Comparison of ENCODE assay signal across 16 cellular contexts in genomic region chr5:169024426-169024825, GRCh38.
DNase-seq lines count a peak whose midpoint lies in the region; TF ChIP-seq lines count a peak whose summit lies in the region.
"Had no signal": no experiment of that assay in that cellular context is flagged by ENCODE, and none has a peak within 500 bp of the region (broad histone marks: within the 10 kb centered on the region; RNA-seq: fewer than 3 reads in every experiment).

No MANE protein-coding gene starts in this region.

- H4K20me1 ChIP-seq in mammary epithelial cell (ENCODE audit: insufficient read depth, low read length) = no peaks in the 10 kb centered on the region
- H4K20me1 ChIP-seq: BLaER1 treated with 17β-estradiol and CSF1 and Interleukin-3, amounts not matched to agents 10 nM and 100 nM had no signal

- no peak for TF ChIP-seq EP300 in transverse colon (IDR thresholded peaks at IDR 0.05; ENCODE audit: low read depth)

- CTCF ChIA-PET in mammary epithelial cell (lab: Charles Lee; ENCODE audit: low non-redundant PET) = no interaction called here

- 95% methylated on average over 10 of the region's 10 CpGs for WGBS in mammary epithelial cell (ENCODE audit: low coverage, missing lambda C conversion rate)
- 90 to 100% methylated on average over 1 to 10 of the region's 10 CpGs for WGBS in transverse colon (ENCODE audit: low coverage in 1 of 2), 2 donors

- no peak overlapping the region for H3K4me2 ChIP-seq in mammary epithelial cell (ENCODE audit: insufficient read depth, low read depth, low read length)
- H3K4me2 ChIP-seq: BLaER1 treated with 17β-estradiol and CSF1 and Interleukin-3, amounts not matched to agents 10 nM and 100 nM had no signal

- no peak for TF ChIP-seq POLR2A in transverse colon (IDR thresholded peaks at IDR 0.05)

- H3K27me3 ChIP-seq in tibial artery (no peaks in the 10 kb centered on the region), mammary epithelial cell (ENCODE audit: insufficient read depth, low read length) (no peaks in the 10 kb centered on the region), BE2C (no peaks in the 10 kb centered on the region), transverse colon (no peaks in the 10 kb centered on the region)
- H3K27me3 ChIP-seq: BLaER1 treated with 17β-estradiol and CSF1 and Interleukin-3, amounts not matched to agents 10 nM and 100 nM; MG63 had no signal

- H3K4me1 ChIP-seq in tibial artery (peaks cover 0 to 45% (median 23%) of the 10 kb centered on the region in 4 donors), mammary epithelial cell (ENCODE audit: insufficient read depth, low read length) (peaks cover 3% of the 10 kb centered on the region), BE2C (peaks cover 4% of the 10 kb centered on the region; the same call in 1 of the 2 replicates), transverse colon (peaks cover 0 to 4% (median 0%) of the 10 kb centered on the region in 4 donors)
- H3K4me1 ChIP-seq: BLaER1 treated with 17β-estradiol and CSF1 and Interleukin-3, amounts not matched to agents 10 nM and 100 nM had no signal

- TF ChIP-seq CTCF in tibial artery (IDR thresholded peaks at IDR 0.05) = no peak
- no peak for TF ChIP-seq CTCF in mammary epithelial cell (conservative IDR thresholded peaks at IDR 0.05 in 1 of 2, IDR thresholded peaks at IDR 0.05 in 1 of 2; ENCODE audit: extremely low read depth in 1 of 2, insufficient read depth in 1 of 2, low read depth in 1 of 2, low read length in 2 of 2)
- TF ChIP-seq CTCF in BE2C (IDR thresholded peaks at IDR 0.05; ENCODE audit: low read depth, low read length) = no peak
- no peak for TF ChIP-seq CTCF in transverse colon (IDR thresholded peaks at IDR 0.05)

- no peaks in the 10 kb centered on the region for H3K79me2 ChIP-seq in mammary epithelial cell (ENCODE audit: insufficient read depth, low read length)

- peak overlapping the region; percentile 66 to 73 for H3K27ac ChIP-seq in tibial artery
- H3K27ac ChIP-seq in mammary epithelial cell (ENCODE audit: insufficient read depth, low read depth, low read length) = no peak overlapping the region
- H3K27ac ChIP-seq in transverse colon = no peak overlapping the region
- H3K27ac ChIP-seq: BLaER1 treated with 17β-estradiol and CSF1 and Interleukin-3, amounts not matched to agents 10 nM and 100 nM had no signal

- H2AFZ ChIP-seq in mammary epithelial cell (ENCODE audit: low read depth, low read length) = no peak overlapping the region

- intact Hi-C loops in tibial artery (cut with DNase I; ENCODE audit: low total_unique reads) (no loop called here), mammary epithelial cell (cut with micrococcal nuclease) (no loop called here), transverse colon (cut with DNase I; ENCODE audit: low total_unique reads) (no loop called here)

- in situ Hi-C loops in mammary epithelial cell (cut with MboI; ENCODE audit: low sequenced_read_pairs in 2 of 2) (no loop called here), transverse colon (cut with MboI; ENCODE audit: low pct_ligation_motif_present in 1 of 4, low pct_unique_long_range_greater_than_20kb in 1 of 4, low sequenced_read_pairs in 3 of 4) (no loop called here)

- DNase-seq in anterior cingulate cortex (lab: John Stamatoyannopoulos, UW) (peak in 39 of 58 donors; percentile 7 to 83 (median 45)), fibroblast of peridontal ligament (ENCODE audit: extremely low read depth) (peak; percentile 8), left kidney (ENCODE audit: low read depth, low spot score) (peak; percentile 64), tibial artery (peak; percentile 43 to 84), mammary epithelial cell (no peak), BE2C (no peak), transverse colon (no peak)
- DNase-seq: ACHN, DMS 273 treated with DMSO at 0.1 percent for 48 hours, GOT3, MG63, NCI-H1092 treated with DMSO at 0.1 percent for 48 hours, NCI-H187, NCI-H446 treated with DMSO at 0.1 percent for 48 hours, NCI-H774 had no signal

- dilution Hi-C loops in mammary epithelial cell (cut with HindIII; ENCODE audit: low sequenced_read_pairs) = no loop called here

- H3K9me3 ChIP-seq in tibial artery (no peaks in the 10 kb centered on the region), mammary epithelial cell (replicated peaks; ENCODE audit: insufficient read depth, low read length) (no peaks in the 10 kb centered on the region), BE2C (no peaks in the 10 kb centered on the region), transverse colon (no peaks in the 10 kb centered on the region)
- H3K9me3 ChIP-seq: BLaER1 treated with 17β-estradiol and CSF1 and Interleukin-3, amounts not matched to agents 10 nM and 100 nM; MG63 had no signal

- no TSS peak for BruUV-seq in mammary epithelial cell (replicated peaks; lab: Mats Ljungman, UMichigan)

- H3K9ac ChIP-seq in mammary epithelial cell (ENCODE audit: insufficient read depth, low read length) = no peak overlapping the region
- H3K9ac ChIP-seq: BLaER1 treated with 17β-estradiol and CSF1 and Interleukin-3, amounts not matched to agents 10 nM and 100 nM had no signal

- H3K36me3 ChIP-seq in tibial artery (no peaks in the 10 kb centered on the region), mammary epithelial cell (ENCODE audit: insufficient read depth, low read length) (no peaks in the 10 kb centered on the region), BE2C (no peaks in the 10 kb centered on the region), transverse colon (no peaks in the 10 kb centered on the region)
- H3K36me3 ChIP-seq: BLaER1 treated with 17β-estradiol and CSF1 and Interleukin-3, amounts not matched to agents 10 nM and 100 nM; MG63 had no signal

- H3K4me3 ChIP-seq in tibial artery (peak overlapping the region; percentile 16 to 34), mammary epithelial cell (replicated peaks in 1 of 3; ENCODE audit: insufficient read depth in 1 of 3, low read depth in 2 of 3, low read length in 3 of 3) (no peak overlapping the region), BE2C (ENCODE audit: low read depth, low read length) (no peak overlapping the region), transverse colon (no peak overlapping the region)
- H3K4me3 ChIP-seq: BLaER1 treated with 17β-estradiol and CSF1 and Interleukin-3, amounts not matched to agents 10 nM and 100 nM; MG63 had no signal

Comparison
In these comparisons a context has a peak if more than half of its experiments do, and no peak if none do; other contexts are left out.
1. DNase-seq: peak in anterior cingulate cortex (39 of 58), fibroblast of peridontal ligament (single experiment), left kidney (single experiment) and tibial artery (2 of 2); none in mammary epithelial cell (single experiment), BE2C (single experiment) and transverse colon (single experiment).
2. H3K27ac ChIP-seq: peak in tibial artery (2 of 2); none in mammary epithelial cell (single experiment) and transverse colon (0 of 4).
3. H3K4me3 ChIP-seq: peak in tibial artery (2 of 2); none in mammary epithelial cell (0 of 3), BE2C (single experiment) and transverse colon (0 of 4).